ENCODE assay signal across 21 cellular contexts in genomic region chr1:22810378-22810777, GRCh38.
"Had no signal": no experiment of that assay in that cellular context is flagged by ENCODE, and none has a peak within 500 bp of the region (broad histone marks: within the 10 kb centered on the region; RNA-seq: fewer than 3 reads in every experiment).

No MANE protein-coding gene starts in this region.

- H3K9me3 Mint-ChIP-seq: activated CD4-positive, alpha-beta T cell treated with anti-CD3 and anti-CD28 coated beads, Interleukin-2, amount 10 ng/mL, durations not matched to agents 24 days and 14 days; activated naive CD4-positive, alpha-beta T cell treated with anti-CD3 and anti-CD28 coated beads, Interleukin-2, amount 50 U/mL, for 24 hours; activated T-cell treated with anti-CD3 and anti-CD28 coated beads, Interleukin-2, amount 50 U/mL, for 24 hours; activated T-helper 1 cell treated with anti-CD3 and anti-CD28 coated beads, Interleukin-12 subunit alpha, Interleukin-12 subunit beta, Interleukin-2, Interleukin-4 antibody, amounts not matched to agents 30 ng/mL and 10 ng/mL and 1 ng/mL, durations not matched to agents 14 hours and 24 hours and 36 hours; T-helper 1 cell treated with Interleukin-12 subunit alpha and Interleukin-12 subunit beta and Interleukin-4 antibody, amounts not matched to agents 30 μg/mL and 1 μg/mL, for 36 hours; WTC11 had no signal

- H3K4me3 Mint-ChIP-seq: activated CD4-positive, alpha-beta T cell treated with anti-CD3 and anti-CD28 coated beads, Interleukin-2, amount 10 ng/mL, durations not matched to agents 24 days and 14 days; activated CD8-positive, alpha-beta memory T cell treated with anti-CD3 and anti-CD28 coated beads, Interleukin-2, amount 10 ng/mL, durations not matched to agents 7 days and 5 days; activated naive CD4-positive, alpha-beta T cell treated with anti-CD3 and anti-CD28 coated beads, Interleukin-2, amount 50 U/mL, for 24 hours; activated T-cell treated with anti-CD3 and anti-CD28 coated beads, Interleukin-2, amount 50 U/mL, for 24 hours; activated T-helper 1 cell treated with anti-CD3 and anti-CD28 coated beads, Interleukin-12 subunit alpha, Interleukin-12 subunit beta, Interleukin-2, Interleukin-4 antibody, amounts not matched to agents 30 ng/mL and 10 ng/mL and 1 ng/mL, durations not matched to agents 14 hours and 24 hours and 36 hours; T-helper 1 cell treated with Interleukin-12 subunit alpha and Interleukin-12 subunit beta and Interleukin-4 antibody, amounts not matched to agents 30 μg/mL and 1 μg/mL, for 36 hours; WTC11 had no signal

- H3K9me3 ChIP-seq: breast epithelium had no signal

- DNase-seq: activated CD4-positive, alpha-beta T cell treated with anti-CD3 and anti-CD28 coated beads, Interleukin-2, amount 10 ng/mL, durations not matched to agents 24 days and 14 days; activated CD4-positive, alpha-beta T cell treated with anti-CD3 and anti-CD28 coated beads, Interleukin-2, amount 50 U/mL, for 48 hours; activated CD4-positive, CD25-positive, alpha-beta regulatory T cell treated with anti-CD3 and anti-CD28 coated beads, Interleukin-2, amount 50 U/mL, for 72 hours; activated CD8-positive, alpha-beta memory T cell treated with anti-CD3 and anti-CD28 coated beads, Interleukin-2, amount 10 ng/mL, durations not matched to agents 7 days and 5 days; activated effector memory CD4-positive, alpha-beta T cell treated with Interleukin-2 at 50 U/mL for 16 hours; activated naive CD4-positive, alpha-beta T cell; activated T-cell treated with anti-CD3 and anti-CD28 coated beads, Interleukin-2, amount 50 U/mL, for 24 hours; central memory CD4-positive, alpha-beta T cell; NCI-H1105 treated with DMSO at 0.1 percent for 48 hours; NCI-H1436 treated with DMSO at 0.1 percent for 48 hours; NCI-H187; NCI-H2081; NCI-H446; NCI-H524; PC-9; SHP77 treated with DMSO at 0.1 percent for 48 hours had no signal

- H3K36me3 ChIP-seq: breast epithelium had no signal

- ATAC-seq: activated CD8-positive, alpha-beta memory T cell treated with anti-CD3 and anti-CD28 coated beads, Interleukin-2, amount 10 ng/mL, durations not matched to agents 7 days and 5 days; WTC11 had no signal

- H3K4me3 ChIP-seq: breast epithelium, PC-9 had no signal

- H3K27me3 ChIP-seq: breast epithelium had no signal

- H3K27ac ChIP-seq: breast epithelium, PC-9 had no signal

- H3K27ac Mint-ChIP-seq: activated CD8-positive, alpha-beta memory T cell treated with anti-CD3 and anti-CD28 coated beads, Interleukin-2, amount 10 ng/mL, durations not matched to agents 7 days and 5 days; activated naive CD4-positive, alpha-beta T cell treated with anti-CD3 and anti-CD28 coated beads, Interleukin-2, amount 50 U/mL, for 24 hours; activated T-cell treated with anti-CD3 and anti-CD28 coated beads, Interleukin-2, amount 50 U/mL, for 24 hours; T-helper 1 cell treated with Interleukin-12 subunit alpha and Interleukin-12 subunit beta and Interleukin-4 antibody, amounts not matched to agents 30 μg/mL and 1 μg/mL, for 36 hours; WTC11 had no signal

- H3K4me1 Mint-ChIP-seq: activated CD4-positive, alpha-beta T cell treated with anti-CD3 and anti-CD28 coated beads, Interleukin-2, amount 10 ng/mL, durations not matched to agents 24 days and 14 days; activated CD8-positive, alpha-beta memory T cell treated with anti-CD3 and anti-CD28 coated beads, Interleukin-2, amount 10 ng/mL, durations not matched to agents 7 days and 5 days; activated naive CD4-positive, alpha-beta T cell treated with anti-CD3 and anti-CD28 coated beads, Interleukin-2, amount 50 U/mL, for 24 hours had no signal

- H3K36me3 Mint-ChIP-seq: activated CD8-positive, alpha-beta memory T cell treated with anti-CD3 and anti-CD28 coated beads, Interleukin-2, amount 10 ng/mL, durations not matched to agents 7 days and 5 days; activated naive CD4-positive, alpha-beta T cell treated with anti-CD3 and anti-CD28 coated beads, Interleukin-2, amount 50 U/mL, for 24 hours; WTC11 had no signal

- H2AFZ ChIP-seq: PC-9 had no signal

- H3K4me2 ChIP-seq: PC-9 had no signal
